In genomic region chr12:76047060-76047459, GRCh38 we compare ENCODE assay signal across 23 cellular contexts.
"Had no signal": no experiment of that assay in that cellular context is flagged by ENCODE, and none has a peak within 500 bp of the region (broad histone marks: within the 10 kb centered on the region; RNA-seq: fewer than 3 reads in every experiment).

No MANE protein-coding gene starts in this region.

- H3K27ac ChIP-seq: body of pancreas, neutrophil, ovary, psoas muscle, right atrium auricular region, spleen, tibial nerve had no signal

- H3K9me3 ChIP-seq: body of pancreas, neutrophil, ovary, psoas muscle, right atrium auricular region, spleen, tibial nerve had no signal

- H3K4me1 Mint-ChIP-seq: mesothelial cell of epicardium, nephron had no signal

- H3K27me3 ChIP-seq: body of pancreas, neutrophil, ovary, right atrium auricular region, spleen, tibial nerve had no signal

- H3K4me1 ChIP-seq: body of pancreas, psoas muscle, right atrium auricular region, spleen, tibial nerve had no signal

- FAIRE-seq: endometrium, kidney had no signal

- H3K9me3 Mint-ChIP-seq: activated naive CD4-positive, alpha-beta T cell treated with anti-CD3 and anti-CD28 coated beads, Interleukin-2, amount 50 U/mL, for 24 hours; dendritic cell treated with granulocyte-macrophage colony-stimulating factor and Interleukin-4, amounts not matched to agents 40 ng/mL and 50 ng/mL, for 4 days; mesothelial cell of epicardium; nephron; stimulated activated naive CD8-positive, alpha-beta T cell treated with anti-CD3 and anti-CD28 coated beads, Interleukin-15, Interleukin-2, amounts not matched to agents 100 ng/mL and 50 ng/mL, for 24 hours had no signal

- ATAC-seq: body of pancreas, left lobe of liver, psoas muscle had no signal

- H3K4me3 ChIP-seq: body of pancreas, ovary, psoas muscle, right atrium auricular region, spleen, tibial nerve had no signal

- H3K4me3 Mint-ChIP-seq: activated naive CD4-positive, alpha-beta T cell treated with anti-CD3 and anti-CD28 coated beads, Interleukin-2, amount 50 U/mL, for 24 hours; dendritic cell treated with granulocyte-macrophage colony-stimulating factor and Interleukin-4, amounts not matched to agents 40 ng/mL and 50 ng/mL, for 4 days; mesothelial cell of epicardium; nephron; stimulated activated naive CD8-positive, alpha-beta T cell treated with anti-CD3 and anti-CD28 coated beads, Interleukin-15, Interleukin-2, amounts not matched to agents 100 ng/mL and 50 ng/mL, for 24 hours had no signal

- DNase-seq: activated CD4-positive, CD25-positive, alpha-beta regulatory T cell treated with anti-CD3 and anti-CD28 coated beads, Interleukin-2, amount 50 U/mL, for 72 hours; activated CD8-positive, alpha-beta memory T cell treated with anti-CD3 and anti-CD28 coated beads for 24 hours; activated gamma-delta T cell treated with Interleukin-2 at 50 U/mL for 16 hours; anterior cingulate cortex; body of pancreas; effector CD4-positive, alpha-beta T cell; erythroblast; foreskin fibroblast; kidney; ovary; psoas muscle; spleen; stimulated activated CD4-positive, alpha-beta T cell treated with anti-CD3 and anti-CD28 coated beads, Interleukin-4, amount 100 ng/mL, for 1 hour had no signal

- H3K27me3 Mint-ChIP-seq: activated naive CD4-positive, alpha-beta T cell treated with anti-CD3 and anti-CD28 coated beads, Interleukin-2, amount 50 U/mL, for 24 hours; dendritic cell treated with granulocyte-macrophage colony-stimulating factor and Interleukin-4, amounts not matched to agents 40 ng/mL and 50 ng/mL, for 4 days; stimulated activated naive CD8-positive, alpha-beta T cell treated with anti-CD3 and anti-CD28 coated beads, Interleukin-15, Interleukin-2, amounts not matched to agents 100 ng/mL and 50 ng/mL, for 24 hours had no signal

- H3K27ac Mint-ChIP-seq: dendritic cell treated with granulocyte-macrophage colony-stimulating factor and Interleukin-4, amounts not matched to agents 40 ng/mL and 50 ng/mL, for 4 days; mesothelial cell of epicardium; nephron had no signal
